Comparison of ENCODE assay signal across 7 cellular contexts in genomic region chr17:46628753-46629436, GRCh38. TPM values are rescaled to one million over a fixed set of nuclear protein-coding genes. Genes with fewer than 3 reads are reported as not detected.
DNase-seq lines count a peak whose midpoint lies in the region; ATAC-seq, FAIRE-seq and TF ChIP-seq lines count a peak whose summit lies in the region.
"Not testable (repeated sequence)": the region's sequence is repeated elsewhere in the genome, so short reads cannot be mapped to it uniquely, and the experiment has no call there.

No MANE protein-coding gene starts in this region.

- not testable (repeated sequence) for H3K36me3 Mint-ChIP-seq in activated naive CD8-positive, alpha-beta T cell treated with anti-CD3 and anti-CD28 coated beads, Interleukin-2, amount 10 ng/mL, durations not matched to agents 7 days and 5 days; natural killer cell treated with Interleukin-12 subunit alpha and Interleukin-12 subunit beta and Interleukin-15 and Interleukin-18, amount 100 ng/mL, for 72 hours

- peak; percentile 82 for FAIRE-seq in GM12891 (lab: Jason Lieb, UNC)

- not testable (repeated sequence) for H3K27ac Mint-ChIP-seq in activated naive CD8-positive, alpha-beta T cell treated with anti-CD3 and anti-CD28 coated beads, Interleukin-2, amount 10 ng/mL, durations not matched to agents 7 days and 5 days; natural killer cell treated with Interleukin-12 subunit alpha and Interleukin-12 subunit beta and Interleukin-15 and Interleukin-18, amount 100 ng/mL, for 72 hours

- DNase-seq in GM12891 (ENCODE audit: insufficient read length, low spot score); activated naive CD8-positive, alpha-beta T cell treated with anti-CD3 and anti-CD28 coated beads, Interleukin-2, amount 10 ng/mL, durations not matched to agents 7 days and 5 days; left cardiac atrium; natural killer cell treated with Interleukin-12 subunit alpha and Interleukin-12 subunit beta and Interleukin-15 and Interleukin-18, amount 100 ng/mL, for 72 hours (ENCODE audit: low spot score): not testable (repeated sequence)

- peak; percentile 63 for ATAC-seq in GM19035 (IDR thresholded peaks at IDR 0.05; ENCODE audit: unreplicated experiment)
- peak; percentile 79 for ATAC-seq in HG02610 (IDR thresholded peaks at IDR 0.05; ENCODE audit: unreplicated experiment)
- ATAC-seq in activated CD4-positive, CD25-positive, alpha-beta regulatory T cell treated with anti-CD3 and anti-CD28 coated beads, Interleukin-2, amount 50 U/mL, for 24 hours, result peak; percentile 91 to 92
- peak; percentile 92 for ATAC-seq in activated naive CD8-positive, alpha-beta T cell treated with anti-CD3 and anti-CD28 coated beads, Interleukin-2, amount 10 ng/mL, durations not matched to agents 7 days and 5 days (ENCODE audit: low read depth)
- ATAC-seq in left cardiac atrium, result peak; percentile 38 to 55
- peak; percentile 98 for ATAC-seq in natural killer cell treated with Interleukin-12 subunit alpha and Interleukin-12 subunit beta and Interleukin-15 and Interleukin-18, amount 100 ng/mL, for 72 hours

- intact Hi-C loops in left cardiac atrium (cut with DNase I), result not testable (repeated sequence)

- POLR2A ChIA-PET in activated naive CD8-positive, alpha-beta T cell treated with anti-CD3 and anti-CD28 coated beads, Interleukin-2, amount 10 ng/mL, durations not matched to agents 7 days and 5 days (lab: Charles Lee), result not testable (repeated sequence)

- H3K27me3 Mint-ChIP-seq in activated naive CD8-positive, alpha-beta T cell treated with anti-CD3 and anti-CD28 coated beads, Interleukin-2, amount 10 ng/mL, durations not matched to agents 7 days and 5 days; natural killer cell treated with Interleukin-12 subunit alpha and Interleukin-12 subunit beta and Interleukin-15 and Interleukin-18, amount 100 ng/mL, for 72 hours: not testable (repeated sequence)

- H3K9me3 Mint-ChIP-seq in activated naive CD8-positive, alpha-beta T cell treated with anti-CD3 and anti-CD28 coated beads, Interleukin-2, amount 10 ng/mL, durations not matched to agents 7 days and 5 days; natural killer cell treated with Interleukin-12 subunit alpha and Interleukin-12 subunit beta and Interleukin-15 and Interleukin-18, amount 100 ng/mL, for 72 hours: not testable (repeated sequence)

- not testable (repeated sequence) for H3K4me1 Mint-ChIP-seq in activated naive CD8-positive, alpha-beta T cell treated with anti-CD3 and anti-CD28 coated beads, Interleukin-2, amount 10 ng/mL, durations not matched to agents 7 days and 5 days; natural killer cell treated with Interleukin-12 subunit alpha and Interleukin-12 subunit beta and Interleukin-15 and Interleukin-18, amount 100 ng/mL, for 72 hours (ENCODE audit: low read depth in 2 of 2)

- TF ChIP-seq POLR2A in GM12891 (IDR thresholded peaks at IDR 0.05; ENCODE audit: low read depth, low read length), result not testable (repeated sequence)

- H3K4me3 Mint-ChIP-seq in activated naive CD8-positive, alpha-beta T cell treated with anti-CD3 and anti-CD28 coated beads, Interleukin-2, amount 10 ng/mL, durations not matched to agents 7 days and 5 days; natural killer cell treated with Interleukin-12 subunit alpha and Interleukin-12 subunit beta and Interleukin-15 and Interleukin-18, amount 100 ng/mL, for 72 hours: not testable (repeated sequence)

RNA-seq across cellular contexts. Expression of gene NSF, which starts 38.4 kb away (rescaled TPM):
- 14.6 TPM for polyA plus RNA-seq in GM12891 (2012; ENCODE audit: low read depth, missing spikeins)
- total RNA-seq in activated naive CD8-positive, alpha-beta T cell treated with anti-CD3 and anti-CD28 coated beads, Interleukin-2, amount 10 ng/mL, durations not matched to agents 7 days and 5 days, result 10 to 100 TPM; 49.8 to 52.8 TPM
- total RNA-seq in left cardiac atrium, result 10 to 100 TPM; 28.8 to 35.8 TPM
- total RNA-seq in natural killer cell treated with Interleukin-12 subunit alpha and Interleukin-12 subunit beta and Interleukin-15 and Interleukin-18, amount 100 ng/mL, for 72 hours, result 10 to 100 TPM; 56.5 to 62.3 TPM

RNA-seq across cellular contexts. Expression of gene ARL17A, which starts 49.4 kb away (rescaled TPM):
- polyA plus RNA-seq in GM12891 (2012; ENCODE audit: low read depth, missing spikeins), result 7.7 TPM
- total RNA-seq in activated naive CD8-positive, alpha-beta T cell treated with anti-CD3 and anti-CD28 coated beads, Interleukin-2, amount 10 ng/mL, durations not matched to agents 7 days and 5 days, result 10 to 100 TPM; 24.0 to 25.6 TPM
- total RNA-seq in left cardiac atrium, result 10 to 100 TPM in 1 of 2 donors, 1 to 10 TPM in 1; 7.5 to 13.3 TPM
- 10 to 100 TPM; 17.0 to 29.1 TPM for total RNA-seq in natural killer cell treated with Interleukin-12 subunit alpha and Interleukin-12 subunit beta and Interleukin-15 and Interleukin-18, amount 100 ng/mL, for 72 hours

Comparison
In these comparisons a context has a peak if more than half of its experiments do, and no peak if none do; other contexts are left out.
1. ATAC-seq: peak in every context shown above with its lines; median percentile 98 in natural killer cell treated with Interleukin-12 subunit alpha and Interleukin-12 subunit beta and Interleukin-15 and Interleukin-18, amount 100 ng/mL, for 72 hours; 92 in activated naive CD8-positive, alpha-beta T cell treated with anti-CD3 and anti-CD28 coated beads, Interleukin-2, amount 10 ng/mL, durations not matched to agents 7 days and 5 days; 92 in activated CD4-positive, CD25-positive, alpha-beta regulatory T cell treated with anti-CD3 and anti-CD28 coated beads, Interleukin-2, amount 50 U/mL, for 24 hours; 79 in HG02610; 63 in GM19035; 46 in left cardiac atrium.